10 cellular contexts compared by ENCODE assay signal in genomic region chr16:10982430-10983174, GRCh38. TPM values are rescaled to one million over a fixed set of nuclear protein-coding genes. Genes with fewer than 3 reads are reported as not detected.
DNase-seq lines count a peak whose midpoint lies in the region; ATAC-seq lines count a peak whose summit lies in the region.
"Had no signal": no experiment of that assay in that cellular context is flagged by ENCODE, and none has a peak within 500 bp of the region (broad histone marks: within the 10 kb centered on the region; RNA-seq: fewer than 3 reads in every experiment).

No MANE protein-coding gene starts in this region.

- no peak overlapping the region for H3K4me3 Mint-ChIP-seq in immature natural killer cell

- H3K27ac Mint-ChIP-seq in immature natural killer cell: no peak overlapping the region

- H3K27me3 Mint-ChIP-seq in immature natural killer cell (ENCODE audit: low read depth in 3 of 3): peaks cover 0 to 1% (median 0%) of the 10 kb centered on the region in 3 donors

- peak; percentile 55 for DNase-seq in NAMALWA (ENCODE audit: low spot score)
- DNase-seq in medulla oblongata (ENCODE audit: extremely low spot score): peak; percentile 20
- no peak for DNase-seq in immature natural killer cell
- no peak for DNase-seq in RPMI8226
- DNase-seq in OCI-M2 (lab: John Stamatoyannopoulos, UW; ENCODE audit: unreplicated experiment): no peak
- DNase-seq: islet precursor cell, SIG-M5 had no signal

- ATAC-seq in GM18502 (IDR thresholded peaks at IDR 0.05; ENCODE audit: poor library complexity, unreplicated experiment): peak; percentile 45
- peak; percentile 46 for ATAC-seq in GM21423 (IDR thresholded peaks at IDR 0.05; ENCODE audit: unreplicated experiment)
- ATAC-seq in HG03432 (IDR thresholded peaks at IDR 0.05; ENCODE audit: unreplicated experiment): no peak

- peaks cover 5 to 6% of the 10 kb centered on the region in 2 donors for H3K4me1 Mint-ChIP-seq in immature natural killer cell

- H3K9me3 Mint-ChIP-seq in immature natural killer cell: no peaks in the 10 kb centered on the region

- H3K36me3 Mint-ChIP-seq in immature natural killer cell: peaks cover 17 to 31% (median 21%) of the 10 kb centered on the region in 3 donors

RNA-seq across cellular contexts. Expression of gene CLEC16A, which starts 38.2 kb away (rescaled TPM):
- 10 to 100 TPM in 1 of 3 donors, 1 to 10 TPM in 2; 5.6 to 19.9 (median 5.6) TPM for polyA plus RNA-seq in immature natural killer cell

RNA-seq across cellular contexts. Expression of gene DEXI, which starts 40.3 kb away (rescaled TPM):
- polyA plus RNA-seq in immature natural killer cell: 10 to 100 TPM; 35.2 to 49.8 (median 45.9) TPM

Comparison
In these comparisons a context has a peak if more than half of its experiments do, and no peak if none do; other contexts are left out.
1. DNase-seq: peak in NAMALWA (single experiment) and medulla oblongata (single experiment); none in immature natural killer cell (0 of 3), RPMI8226 (single experiment) and OCI-M2 (single experiment).